Comparison of ENCODE assay signal across 19 cellular contexts in genomic region chr5:11733185-11733839, GRCh38.
"Had no signal": no experiment of that assay in that cellular context is flagged by ENCODE, and none has a peak within 500 bp of the region (broad histone marks: within the 10 kb centered on the region; RNA-seq: fewer than 3 reads in every experiment).

No MANE protein-coding gene starts in this region.

- H3K27ac Mint-ChIP-seq: immature natural killer cell, naive B cell, type B pancreatic cell had no signal

- H3K4me1 ChIP-seq: gastrocnemius medialis, heart right ventricle, left ventricle myocardium inferior, suprapubic skin, thyroid gland had no signal

- H3K27me3 ChIP-seq: gastrocnemius medialis, heart right ventricle, suprapubic skin, thyroid gland had no signal

- H3K27me3 Mint-ChIP-seq: naive B cell had no signal

- H3K4me1 Mint-ChIP-seq: immature natural killer cell, naive B cell, nephron had no signal

- H3K9me3 Mint-ChIP-seq: nephron, type B pancreatic cell had no signal

- H3K4me3 Mint-ChIP-seq: immature natural killer cell, nephron, type B pancreatic cell had no signal

- H3K36me3 Mint-ChIP-seq: immature natural killer cell, naive B cell had no signal

- H3K4me2 ChIP-seq: smooth muscle cell had no signal

- H3K27ac ChIP-seq: coronary artery, gastrocnemius medialis, heart right ventricle, left ventricle myocardium inferior, suprapubic skin, thyroid gland had no signal

- H3K4me3 ChIP-seq: coronary artery, gastrocnemius medialis, heart right ventricle, left ventricle myocardium inferior, lung, smooth muscle cell, suprapubic skin, thyroid gland had no signal

- DNase-seq: effector CD4-positive, alpha-beta T cell; gastrocnemius medialis; heart right ventricle; immature natural killer cell; left ventricle myocardium inferior; mesendoderm; naive B cell; posterior cingulate gyrus; right cardiac atrium; stimulated activated CD4-positive, alpha-beta T cell treated with anti-CD3 and anti-CD28 coated beads, Interleukin-2, amount 100 ng/mL, for 48 hours; stimulated activated naive CD4-positive, alpha-beta T cell treated with Interleukin-2 at 50 U/mL for 16 hours; thyroid gland had no signal

- ATAC-seq: esophagus mucosa, gastrocnemius medialis, heart right ventricle, right cardiac atrium had no signal

- H3K36me3 ChIP-seq: gastrocnemius medialis, heart right ventricle, left ventricle myocardium inferior, suprapubic skin, thyroid gland had no signal

- H3K9me3 ChIP-seq: gastrocnemius medialis, heart right ventricle, left ventricle myocardium inferior, suprapubic skin, thyroid gland had no signal
